Comparison of ENCODE assay signal across 16 cellular contexts in genomic region chr5:77145666-77146065, GRCh38. TPM values are rescaled to one million over a fixed set of nuclear protein-coding genes. Genes with fewer than 3 reads are reported as not detected.
DNase-seq lines count a peak whose midpoint lies in the region; ATAC-seq, FAIRE-seq and TF ChIP-seq lines count a peak whose summit lies in the region.
"Had no signal": no experiment of that assay in that cellular context is flagged by ENCODE, and none has a peak within 500 bp of the region (broad histone marks: within the 10 kb centered on the region; RNA-seq: fewer than 3 reads in every experiment).

No MANE protein-coding gene starts in this region.

- POLR2A ChIA-PET in endothelial cell of umbilical vein (lab: Charles Lee) = no interaction called here

- H3K4me1 ChIP-seq in RWPE2 (ENCODE audit: insufficient read depth, poor library complexity, severe bottlenecking) (no peaks in the 10 kb centered on the region), endothelial cell of umbilical vein (ENCODE audit: control insufficient read depth, extremely low read depth, insufficient read depth, low read length) (peaks cover 3% of the 10 kb centered on the region), smooth muscle cell (ENCODE audit: low read depth) (no peaks in the 10 kb centered on the region)

- no peak for TF ChIP-seq CTCF in RWPE2 (IDR thresholded peaks at IDR 0.05; ENCODE audit: poor library complexity, severe bottlenecking)
- no peak for TF ChIP-seq CTCF in endothelial cell of umbilical vein (IDR thresholded peaks at IDR 0.05; ENCODE audit: extremely low read depth in 1 of 2, insufficient read depth in 1 of 2, low read depth in 1 of 2, low read length in 2 of 2)
- TF ChIP-seq CTCF in smooth muscle cell (IDR thresholded peaks at IDR 0.05; ENCODE audit: borderline replicate concordance, insufficient read depth, poor library complexity, severe bottlenecking) = no peak
- TF ChIP-seq CTCF in GM20000 (IDR thresholded peaks at IDR 0.05; ENCODE audit: extremely low read depth, missing control alignments) = no peak

- DNase-seq in EL = peak; percentile 61
- DNase-seq in RWPE2 (ENCODE audit: low spot score) = no peak
- DNase-seq in endothelial cell of umbilical vein (ENCODE audit: low read depth, low spot score) = peak; percentile 5
- no peak for DNase-seq in smooth muscle cell (lab: John Stamatoyannopoulos, UW; ENCODE audit: unreplicated experiment)
- DNase-seq in mucosa of gallbladder (ENCODE audit: low spot score) = no peak
- DNase-seq in stimulated activated CD4-positive, alpha-beta T cell treated with anti-CD3 and anti-CD28 coated beads, Interleukin-4, amount 100 ng/mL, for 4 hours = no peak
- no peak for DNase-seq in NCI-H446 (lab: John Stamatoyannopoulos, UW)
- no peak for DNase-seq in GM20000 (ENCODE audit: low spot score)
- DNase-seq: DND-41; head of caudate nucleus; NCI-H1092 treated with DMSO at 0.1 percent for 48 hours; NCI-H510A; stimulated activated naive B cell treated with anti-CD40 and anti-IgM and Interleukin-4, amounts not matched to agents 10 μg/mL and 1 μg/mL and 100 μg/mL, for 72 hours; WERI-Rb-1 had no signal

- H3K36me3 ChIP-seq in RWPE2 (ENCODE audit: low read depth) (no peaks in the 10 kb centered on the region), endothelial cell of umbilical vein (ENCODE audit: control insufficient read depth in 2 of 2, extremely low read depth in 1 of 2, insufficient read depth in 2 of 2, low read length in 2 of 2) (no peaks in the 10 kb centered on the region), smooth muscle cell (ENCODE audit: low read depth) (no peaks in the 10 kb centered on the region)
- H3K36me3 ChIP-seq: WERI-Rb-1 had no signal

- H3K4me2 ChIP-seq in endothelial cell of umbilical vein (ENCODE audit: insufficient read depth, low read length) (no peak overlapping the region), smooth muscle cell (no peak overlapping the region)

- no TSS peak for BruUV-seq in endothelial cell of umbilical vein (replicated peaks; lab: Mats Ljungman, UMichigan)

- ATAC-seq in RWPE2 (ENCODE audit: low read depth) = peak; percentile 67
- ATAC-seq: stimulated activated naive B cell treated with anti-CD40 and anti-IgM and Interleukin-4, amounts not matched to agents 10 μg/mL and 1 μg/mL and 100 μg/mL, for 72 hours had no signal

- CTCF ChIA-PET in endothelial cell of umbilical vein (lab: Charles Lee) = interaction anchor here (0.8 to 3.1 kb wide), 10 partner anchors 10 to 489 kb away, joined by 3 to 15 read pairs (median 4); partner anchors contain the start of gene WDR41

- H2AFZ ChIP-seq in endothelial cell of umbilical vein (ENCODE audit: low read depth, low read length) (no peak overlapping the region), smooth muscle cell (ENCODE audit: low read depth) (no peak overlapping the region)

- H3K4me3 ChIP-seq in RWPE2 (ENCODE audit: severe bottlenecking) (no peak overlapping the region), endothelial cell of umbilical vein (replicated peaks in 1 of 3; ENCODE audit: insufficient read depth in 1 of 3, low read depth in 1 of 3, low read length in 3 of 3) (no peak overlapping the region), smooth muscle cell (no peak overlapping the region)
- H3K4me3 ChIP-seq: lung had no signal

- intact Hi-C loops in endothelial cell of umbilical vein (cut with micrococcal nuclease) = loop anchor here (1.0 to 2.0 kb wide), 2 partner anchors 59 to 277 kb away; partner anchors contain the start of gene ZBED3

- no peaks in the 10 kb centered on the region for H3K79me2 ChIP-seq in endothelial cell of umbilical vein (ENCODE audit: control insufficient read depth, insufficient read depth, low read length)
- H3K79me2 ChIP-seq in smooth muscle cell (ENCODE audit: low read depth) = no peaks in the 10 kb centered on the region

- no peaks in the 10 kb centered on the region for H3K9me1 ChIP-seq in endothelial cell of umbilical vein (replicated peaks; ENCODE audit: control insufficient read depth, extremely low read depth, insufficient read depth, low read length)

- no peak for TF ChIP-seq POLR2A in endothelial cell of umbilical vein (IDR thresholded peaks at IDR 0.05; ENCODE audit: low read depth, low read length)

- no peaks in the 10 kb centered on the region for H3F3A ChIP-seq in smooth muscle cell (ENCODE audit: low read depth)

- dilution Hi-C loops in endothelial cell of umbilical vein (cut with MboI; ENCODE audit: extremely low pct_ligation_motif_present, low sequenced_read_pairs) = no loop called here

- H3K27me3 ChIP-seq in RWPE2 (ENCODE audit: insufficient read depth, poor library complexity, severe bottlenecking) (no peaks in the 10 kb centered on the region), endothelial cell of umbilical vein (ENCODE audit: control insufficient read depth in 2 of 2, insufficient read depth in 2 of 2, low read length in 2 of 2) (peaks cover 0 to 3% of the 10 kb centered on the region in 2 experiments), smooth muscle cell (ENCODE audit: low read depth) (no peaks in the 10 kb centered on the region)

- H3K27ac ChIP-seq in RWPE2 (ENCODE audit: poor library complexity, severe bottlenecking) (no peak overlapping the region), endothelial cell of umbilical vein (ENCODE audit: insufficient read depth, low read depth, low read length) (no peak overlapping the region), smooth muscle cell (ENCODE audit: low read depth) (peak overlapping the region; percentile 25)
- H3K27ac ChIP-seq: WERI-Rb-1 had no signal

- no peak overlapping the region for H3K9ac ChIP-seq in endothelial cell of umbilical vein (replicated peaks; ENCODE audit: extremely low read depth, insufficient read depth, low read length)
- H3K9ac ChIP-seq in smooth muscle cell (ENCODE audit: low read depth) = no peak overlapping the region

- H3K9me3 ChIP-seq in RWPE2 (ENCODE audit: severe bottlenecking) (no peaks in the 10 kb centered on the region), endothelial cell of umbilical vein (replicated peaks; ENCODE audit: control insufficient read depth, insufficient read depth, low read length) (no peaks in the 10 kb centered on the region), smooth muscle cell (replicated peaks; ENCODE audit: low read depth) (no peaks in the 10 kb centered on the region)

- peak; percentile 62 for FAIRE-seq in endothelial cell of umbilical vein (lab: Jason Lieb, UNC)
- FAIRE-seq: GM18507 had no signal

- 60% methylated on average over 1 of the region's 1 CpG for WGBS in smooth muscle cell (ENCODE audit: low lambda C conversion rate)

- H4K20me1 ChIP-seq in endothelial cell of umbilical vein (replicated peaks; ENCODE audit: control insufficient read depth, extremely low read depth, insufficient read depth, low read length) (no peaks in the 10 kb centered on the region), smooth muscle cell (ENCODE audit: low read depth) (no peaks in the 10 kb centered on the region)

TF ChIP-seq in endothelial cell of umbilical vein, 7 proteins besides CTCF, POLR2A, EP300 and RAD21:
- TF ChIP-seq FOS (IDR thresholded peaks at IDR 0.05; ENCODE audit: borderline replicate concordance, insufficient read depth, low read length) (peak; percentile 74), POLR2AphosphoS5 (IDR thresholded peaks at IDR 0.05; ENCODE audit: insufficient read depth, low read depth, low read length) (no peak), MAX (IDR thresholded peaks at IDR 0.05; ENCODE audit: insufficient read depth, insufficient read length) (no peak)

RNA-seq across cellular contexts. Expression of gene ZBED3, which starts 58.6 kb away (rescaled TPM):
- total RNA-seq in endothelial cell of umbilical vein (11.8 and 16.0 TPM in 2 replicates), smooth muscle cell (0.81 and 1.6 TPM in 2 replicates), mucosa of gallbladder (16.6 TPM)
- polyA plus RNA-seq in endothelial cell of umbilical vein (15.9 and 18.1 TPM in 2 replicates), smooth muscle cell (4.6 and 4.8 TPM in 2 replicates)
- polyA plus RNA-seq in endothelial cell of umbilical vein (2011; cell fraction: cytosol; rRNA removed) = 10.4 and 10.6 TPM in 2 replicates
- 9.0 and 9.5 TPM in 2 replicates for polyA plus RNA-seq in endothelial cell of umbilical vein (2011; cell fraction: nucleus; rRNA removed)
- 4.1 and 4.2 TPM in 2 replicates for polyA plus RNA-seq in endothelial cell of umbilical vein (2012)
- polyA minus RNA-seq in endothelial cell of umbilical vein = 21.0 and 21.7 TPM in 2 replicates
- polyA minus RNA-seq in endothelial cell of umbilical vein (2011; cell fraction: cytosol; rRNA and poly(A)+ RNA removed) = 11.0 TPM
- 7.6 and 13.3 TPM in 2 replicates for polyA minus RNA-seq in endothelial cell of umbilical vein (2011; cell fraction: nucleus; rRNA and poly(A)+ RNA removed)

Comparison
In these comparisons a context has a peak if more than half of its experiments do, and no peak if none do; other contexts are left out.
1. DNase-seq: peak in EL (single experiment) and endothelial cell of umbilical vein (single experiment); none in RWPE2 (single experiment), smooth muscle cell (single experiment), mucosa of gallbladder (single experiment), stimulated activated CD4-positive, alpha-beta T cell treated with anti-CD3 and anti-CD28 coated beads, Interleukin-4, amount 100 ng/mL, for 4 hours (0 of 2), NCI-H446 (0 of 2) and GM20000 (single experiment).